ENCODE assay signal across 8 cellular contexts in the genomic region with DNA sequence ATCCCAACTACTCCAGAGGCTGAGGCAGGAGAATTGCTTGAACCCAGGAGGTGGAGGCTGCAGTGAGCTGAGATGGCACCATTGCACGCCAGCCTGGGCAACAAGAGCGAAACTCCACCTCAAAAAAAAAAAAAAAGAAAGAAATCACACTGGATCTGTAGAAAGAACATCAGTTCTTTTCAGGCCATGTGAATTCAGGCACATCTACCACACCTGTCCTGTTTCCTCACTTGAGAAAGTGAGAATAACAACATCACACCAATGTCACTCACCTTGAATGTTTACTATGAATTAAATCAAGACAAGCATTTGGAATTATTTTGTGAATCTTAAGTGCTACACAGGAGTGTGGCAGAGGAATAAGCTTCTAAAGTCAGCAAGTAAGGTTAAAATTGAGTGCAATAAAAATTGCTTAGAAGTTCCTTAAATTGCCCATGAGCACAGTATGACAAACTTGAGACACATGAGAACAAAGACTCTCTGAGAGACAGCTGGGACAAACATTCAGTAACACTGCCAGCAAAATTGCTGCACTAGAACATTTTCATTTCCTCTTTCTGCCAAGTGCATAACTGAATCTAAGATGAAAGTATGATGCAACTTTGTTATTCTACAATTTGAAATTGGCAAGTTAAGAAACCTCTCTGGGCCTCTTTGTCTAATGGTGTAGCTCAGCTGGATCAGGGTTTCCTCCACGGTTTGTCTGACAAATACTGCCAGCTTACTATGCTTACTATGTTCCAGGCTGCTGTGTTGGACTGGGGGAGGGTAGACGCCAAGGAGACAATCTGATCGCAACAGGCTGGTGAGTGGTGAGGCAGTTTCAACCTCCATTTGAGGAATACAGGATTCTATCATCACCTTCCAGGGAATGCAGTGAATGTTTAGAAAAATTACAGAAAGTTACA. TPM values are rescaled to one million over a fixed set of nuclear protein-coding genes. Genes with fewer than 3 reads are reported as not detected.
DNase-seq lines count a peak whose midpoint lies in the region; ATAC-seq and TF ChIP-seq lines count a peak whose summit lies in the region.

No MANE protein-coding gene starts in this region.

- H3K4me1 Mint-ChIP-seq in activated CD4-positive, alpha-beta T cell treated with anti-CD3 and anti-CD28 coated beads, Interleukin-2, amount 10 ng/mL, durations not matched to agents 7 days and 5 days: peaks cover 40% of the 10 kb centered on the region
- H3K4me1 Mint-ChIP-seq in natural killer cell treated with Interleukin-12 subunit alpha and Interleukin-12 subunit beta and Interleukin-15 and Interleukin-18, amount 100 ng/mL, for 72 hours (ENCODE audit: low read depth in 2 of 2): peaks cover 30 to 34% of the 10 kb centered on the region in 2 donors

- TF ChIP-seq POLR2A in vagina (IDR thresholded peaks at IDR 0.05): no peak

- peaks cover 69% of the 10 kb centered on the region for H3K4me1 ChIP-seq in vagina

- intact Hi-C loops in vagina (cut with DNase I): no loop called here

- peak overlapping the region; percentile 98 for H3K27ac Mint-ChIP-seq in activated CD4-positive, alpha-beta T cell treated with anti-CD3 and anti-CD28 coated beads, Interleukin-2, amount 10 ng/mL, durations not matched to agents 7 days and 5 days
- H3K27ac Mint-ChIP-seq in natural killer cell treated with Interleukin-12 subunit alpha and Interleukin-12 subunit beta and Interleukin-15 and Interleukin-18, amount 100 ng/mL, for 72 hours: peak overlapping the region; percentile 90 to 93

- no peaks in the 10 kb centered on the region for H3K9me3 ChIP-seq in vagina

- H3K27me3 Mint-ChIP-seq in activated CD4-positive, alpha-beta T cell treated with anti-CD3 and anti-CD28 coated beads, Interleukin-2, amount 10 ng/mL, durations not matched to agents 7 days and 5 days: no peaks in the 10 kb centered on the region
- H3K27me3 Mint-ChIP-seq in natural killer cell treated with Interleukin-12 subunit alpha and Interleukin-12 subunit beta and Interleukin-15 and Interleukin-18, amount 100 ng/mL, for 72 hours: no peaks in the 10 kb centered on the region

- POLR2A ChIA-PET in activated CD4-positive, alpha-beta T cell treated with anti-CD3 and anti-CD28 coated beads, Interleukin-2, amount 10 ng/mL, durations not matched to agents 7 days and 5 days (lab: Charles Lee): interaction anchor here (0.6 to 1.1 kb wide), 3 partner anchors 18 to 886 kb away, joined by 3 to 4 read pairs (median 3); a partner anchor contains a TSS

- ATAC-seq in natural killer cell treated with Interleukin-12 subunit alpha and Interleukin-12 subunit beta and Interleukin-15 and Interleukin-18, amount 100 ng/mL, for 72 hours: no peak

- H3K4me3 Mint-ChIP-seq in activated CD4-positive, alpha-beta T cell treated with anti-CD3 and anti-CD28 coated beads, Interleukin-2, amount 10 ng/mL, durations not matched to agents 7 days and 5 days: peak overlapping the region; percentile 98
- peak overlapping the region; percentile 94 for H3K4me3 Mint-ChIP-seq in natural killer cell treated with Interleukin-12 subunit alpha and Interleukin-12 subunit beta and Interleukin-15 and Interleukin-18, amount 100 ng/mL, for 72 hours

- no peaks in the 10 kb centered on the region for H3K36me3 ChIP-seq in vagina

- H3K27ac ChIP-seq in vagina: peak overlapping the region; percentile 97

- DNase-seq in NCI-H2081 (lab: John Stamatoyannopoulos, UW) (peak; percentile 11 to 39), NCI-H2081 treated with DMSO at 0.1 percent for 48 hours (lab: John Stamatoyannopoulos, UW) (no peak), HFF-Myc (ENCODE audit: extremely low read depth, low read depth) (no peak), MV-4-11 (lab: John Stamatoyannopoulos, UW) (peak; percentile 100), epithelial cell of esophagus (ENCODE audit: low read depth) (peak; percentile 74), vagina (ENCODE audit: extremely low spot score in 2 of 2) (no peak)
- peak; percentile 61 for DNase-seq in activated CD4-positive, alpha-beta T cell treated with anti-CD3 and anti-CD28 coated beads, Interleukin-2, amount 10 ng/mL, durations not matched to agents 7 days and 5 days
- no peak for DNase-seq in natural killer cell treated with Interleukin-12 subunit alpha and Interleukin-12 subunit beta and Interleukin-15 and Interleukin-18, amount 100 ng/mL, for 72 hours (ENCODE audit: low spot score)

- H3K9me3 Mint-ChIP-seq in activated CD4-positive, alpha-beta T cell treated with anti-CD3 and anti-CD28 coated beads, Interleukin-2, amount 10 ng/mL, durations not matched to agents 7 days and 5 days: no peaks in the 10 kb centered on the region
- H3K9me3 Mint-ChIP-seq in natural killer cell treated with Interleukin-12 subunit alpha and Interleukin-12 subunit beta and Interleukin-15 and Interleukin-18, amount 100 ng/mL, for 72 hours: no peaks in the 10 kb centered on the region

- CTCF ChIA-PET in activated CD4-positive, alpha-beta T cell treated with anti-CD3 and anti-CD28 coated beads, Interleukin-2, amount 10 ng/mL, durations not matched to agents 7 days and 5 days (lab: Charles Lee): interaction anchor here (0.7 to 1.3 kb wide), 3 partner anchors 37 to 1312 kb away, joined by 3 to 5 read pairs (median 3); no protein-coding TSS in a partner anchor

- TF ChIP-seq CTCF in HFF-Myc (IDR thresholded peaks at IDR 0.05; ENCODE audit: low read depth, low read length, missing control alignments) (no peak), epithelial cell of esophagus (IDR thresholded peaks at IDR 0.05; ENCODE audit: insufficient read depth, low read depth, low read length, missing control alignments) (no peak), vagina (IDR thresholded peaks at IDR 0.05) (no peak)

- H3K36me3 Mint-ChIP-seq in activated CD4-positive, alpha-beta T cell treated with anti-CD3 and anti-CD28 coated beads, Interleukin-2, amount 10 ng/mL, durations not matched to agents 7 days and 5 days (ENCODE audit: low read depth): peaks cover 18% of the 10 kb centered on the region
- peaks cover 13% of the 10 kb centered on the region for H3K36me3 Mint-ChIP-seq in natural killer cell treated with Interleukin-12 subunit alpha and Interleukin-12 subunit beta and Interleukin-15 and Interleukin-18, amount 100 ng/mL, for 72 hours

- no peaks in the 10 kb centered on the region for H3K27me3 ChIP-seq in vagina

- H3K4me3 ChIP-seq in HFF-Myc (replicated peaks; ENCODE audit: low read depth, low read length): peak overlapping the region; percentile 76
- H3K4me3 ChIP-seq in epithelial cell of esophagus (ENCODE audit: low read length): peak overlapping the region; percentile 64
- peak overlapping the region in 1 of 2 donors; percentile 87 for H3K4me3 ChIP-seq in vagina

RNA-seq across cellular contexts. Expression of a gene that starts 1.9 kb away (rescaled TPM):
- total RNA-seq in activated CD4-positive, alpha-beta T cell treated with anti-CD3 and anti-CD28 coated beads, Interleukin-2, amount 10 ng/mL, durations not matched to agents 7 days and 5 days: 10 to 100 TPM; 17.7 to 20.2 TPM
- 10 to 100 TPM; 25.4 to 36.1 TPM for total RNA-seq in natural killer cell treated with Interleukin-12 subunit alpha and Interleukin-12 subunit beta and Interleukin-15 and Interleukin-18, amount 100 ng/mL, for 72 hours
- total RNA-seq in vagina: 49.8 TPM

Comparison
In these comparisons a context has a peak if more than half of its experiments do, and no peak if none do; other contexts are left out.
1. DNase-seq: peak in NCI-H2081 (2 of 2), MV-4-11 (single experiment), activated CD4-positive, alpha-beta T cell treated with anti-CD3 and anti-CD28 coated beads, Interleukin-2, amount 10 ng/mL, durations not matched to agents 7 days and 5 days (single experiment) and epithelial cell of esophagus (single experiment); none in NCI-H2081 treated with DMSO at 0.1 percent for 48 hours (single experiment), HFF-Myc (single experiment), natural killer cell treated with Interleukin-12 subunit alpha and Interleukin-12 subunit beta and Interleukin-15 and Interleukin-18, amount 100 ng/mL, for 72 hours (single experiment) and vagina (0 of 2).